ENCODE assay signal across 2 cellular contexts in the genomic region with DNA sequence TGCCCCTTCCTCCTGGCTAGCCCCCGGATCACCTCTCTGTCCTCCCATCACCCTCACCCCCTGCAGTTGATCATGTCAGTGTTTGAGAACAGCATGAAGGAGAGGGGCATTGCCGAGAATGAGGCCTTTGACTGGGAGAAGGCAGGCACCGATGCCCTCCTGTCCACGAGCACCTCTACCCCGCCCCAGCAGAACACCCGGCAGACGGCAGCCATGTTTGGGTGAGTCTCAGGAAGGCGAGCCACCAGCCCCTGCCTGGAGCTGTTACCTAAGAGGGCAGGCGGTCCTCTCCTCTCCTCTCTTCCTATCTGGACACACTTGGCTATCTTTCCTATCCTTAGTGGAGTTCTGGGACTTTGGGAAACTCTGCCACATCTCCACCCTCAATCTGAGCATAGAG.
TF ChIP-seq lines count a peak whose summit lies in the region.

No MANE protein-coding gene starts in this region.

TF ChIP-seq in GM12878, 131 proteins besides CTCF, POLR2A, EP300 and RAD21:
- TF ChIP-seq LARP7 (IDR thresholded peaks at IDR 0.05): no peak
- no peak for TF ChIP-seq STAT3 (IDR thresholded peaks at IDR 0.05; ENCODE audit: low read depth, low read length)
- TF ChIP-seq TCF3 (IDR thresholded peaks at IDR 0.05; ENCODE audit: borderline replicate concordance, insufficient read depth, low read depth, low read length): no peak
- no peak for TF ChIP-seq ZNF384 (IDR thresholded peaks at IDR 0.05; ENCODE audit: borderline replicate concordance, low read depth, low read length)

TF ChIP-seq in SK-N-SH treated with all-trans-retinoic acid at 6 μM for 48 hours, 23 proteins besides CTCF, POLR2A, EP300 and RAD21:
- TF ChIP-seq, protein P1, sequence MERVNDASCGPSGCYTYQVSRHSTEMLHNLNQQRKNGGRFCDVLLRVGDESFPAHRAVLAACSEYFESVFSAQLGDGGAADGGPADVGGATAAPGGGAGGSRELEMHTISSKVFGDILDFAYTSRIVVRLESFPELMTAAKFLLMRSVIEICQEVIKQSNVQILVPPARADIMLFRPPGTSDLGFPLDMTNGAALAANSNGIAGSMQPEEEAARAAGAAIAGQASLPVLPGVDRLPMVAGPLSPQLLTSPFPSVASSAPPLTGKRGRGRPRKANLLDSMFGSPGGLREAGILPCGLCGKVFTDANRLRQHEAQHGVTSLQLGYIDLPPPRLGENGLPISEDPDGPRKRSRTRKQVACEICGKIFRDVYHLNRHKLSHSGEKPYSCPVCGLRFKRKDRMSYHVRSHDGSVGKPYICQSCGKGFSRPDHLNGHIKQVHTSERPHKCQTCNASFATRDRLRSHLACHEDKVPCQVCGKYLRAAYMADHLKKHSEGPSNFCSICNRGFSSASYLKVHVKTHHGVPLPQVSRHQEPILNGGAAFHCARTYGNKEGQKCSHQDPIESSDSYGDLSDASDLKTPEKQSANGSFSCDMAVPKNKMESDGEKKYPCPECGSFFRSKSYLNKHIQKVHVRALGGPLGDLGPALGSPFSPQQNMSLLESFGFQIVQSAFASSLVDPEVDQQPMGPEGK (CRISPR knock-in tag; IDR thresholded peaks at IDR 0.05; ENCODE audit: borderline replicate concordance): no peak
- TF ChIP-seq RARB (CRISPR knock-in tag; IDR thresholded peaks at IDR 0.05) (no peak), ZC3H10 (CRISPR knock-in tag; IDR thresholded peaks at IDR 0.05) (no peak), TOX (CRISPR knock-in tag; IDR thresholded peaks at IDR 0.05; ENCODE audit: borderline replicate concordance) (no peak)
- TF ChIP-seq, protein P2, sequence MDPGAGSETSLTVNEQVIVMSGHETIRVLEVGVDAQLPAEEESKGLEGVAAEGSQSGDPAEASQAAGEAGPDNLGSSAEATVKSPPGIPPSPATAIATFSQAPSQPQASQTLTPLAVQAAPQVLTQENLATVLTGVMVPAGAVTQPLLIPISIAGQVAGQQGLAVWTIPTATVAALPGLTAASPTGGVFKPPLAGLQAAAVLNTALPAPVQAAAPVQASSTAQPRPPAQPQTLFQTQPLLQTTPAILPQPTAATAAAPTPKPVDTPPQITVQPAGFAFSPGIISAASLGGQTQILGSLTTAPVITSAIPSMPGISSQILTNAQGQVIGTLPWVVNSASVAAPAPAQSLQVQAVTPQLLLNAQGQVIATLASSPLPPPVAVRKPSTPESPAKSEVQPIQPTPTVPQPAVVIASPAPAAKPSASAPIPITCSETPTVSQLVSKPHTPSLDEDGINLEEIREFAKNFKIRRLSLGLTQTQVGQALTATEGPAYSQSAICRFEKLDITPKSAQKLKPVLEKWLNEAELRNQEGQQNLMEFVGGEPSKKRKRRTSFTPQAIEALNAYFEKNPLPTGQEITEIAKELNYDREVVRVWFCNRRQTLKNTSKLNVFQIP (CRISPR knock-in tag; IDR thresholded peaks at IDR 0.05; ENCODE audit: borderline replicate concordance, low read depth): no peak
- TF ChIP-seq, protein P3, sequence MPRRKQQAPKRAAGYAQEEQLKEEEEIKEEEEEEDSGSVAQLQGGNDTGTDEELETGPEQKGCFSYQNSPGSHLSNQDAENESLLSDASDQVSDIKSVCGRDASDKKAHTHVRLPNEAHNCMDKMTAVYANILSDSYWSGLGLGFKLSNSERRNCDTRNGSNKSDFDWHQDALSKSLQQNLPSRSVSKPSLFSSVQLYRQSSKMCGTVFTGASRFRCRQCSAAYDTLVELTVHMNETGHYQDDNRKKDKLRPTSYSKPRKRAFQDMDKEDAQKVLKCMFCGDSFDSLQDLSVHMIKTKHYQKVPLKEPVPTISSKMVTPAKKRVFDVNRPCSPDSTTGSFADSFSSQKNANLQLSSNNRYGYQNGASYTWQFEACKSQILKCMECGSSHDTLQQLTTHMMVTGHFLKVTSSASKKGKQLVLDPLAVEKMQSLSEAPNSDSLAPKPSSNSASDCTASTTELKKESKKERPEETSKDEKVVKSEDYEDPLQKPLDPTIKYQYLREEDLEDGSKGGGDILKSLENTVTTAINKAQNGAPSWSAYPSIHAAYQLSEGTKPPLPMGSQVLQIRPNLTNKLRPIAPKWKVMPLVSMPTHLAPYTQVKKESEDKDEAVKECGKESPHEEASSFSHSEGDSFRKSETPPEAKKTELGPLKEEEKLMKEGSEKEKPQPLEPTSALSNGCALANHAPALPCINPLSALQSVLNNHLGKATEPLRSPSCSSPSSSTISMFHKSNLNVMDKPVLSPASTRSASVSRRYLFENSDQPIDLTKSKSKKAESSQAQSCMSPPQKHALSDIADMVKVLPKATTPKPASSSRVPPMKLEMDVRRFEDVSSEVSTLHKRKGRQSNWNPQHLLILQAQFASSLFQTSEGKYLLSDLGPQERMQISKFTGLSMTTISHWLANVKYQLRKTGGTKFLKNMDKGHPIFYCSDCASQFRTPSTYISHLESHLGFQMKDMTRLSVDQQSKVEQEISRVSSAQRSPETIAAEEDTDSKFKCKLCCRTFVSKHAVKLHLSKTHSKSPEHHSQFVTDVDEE (CRISPR knock-in tag; IDR thresholded peaks at IDR 0.05): no peak
